Comparison of ENCODE assay signal across 1 cellular context in the genomic region with DNA sequence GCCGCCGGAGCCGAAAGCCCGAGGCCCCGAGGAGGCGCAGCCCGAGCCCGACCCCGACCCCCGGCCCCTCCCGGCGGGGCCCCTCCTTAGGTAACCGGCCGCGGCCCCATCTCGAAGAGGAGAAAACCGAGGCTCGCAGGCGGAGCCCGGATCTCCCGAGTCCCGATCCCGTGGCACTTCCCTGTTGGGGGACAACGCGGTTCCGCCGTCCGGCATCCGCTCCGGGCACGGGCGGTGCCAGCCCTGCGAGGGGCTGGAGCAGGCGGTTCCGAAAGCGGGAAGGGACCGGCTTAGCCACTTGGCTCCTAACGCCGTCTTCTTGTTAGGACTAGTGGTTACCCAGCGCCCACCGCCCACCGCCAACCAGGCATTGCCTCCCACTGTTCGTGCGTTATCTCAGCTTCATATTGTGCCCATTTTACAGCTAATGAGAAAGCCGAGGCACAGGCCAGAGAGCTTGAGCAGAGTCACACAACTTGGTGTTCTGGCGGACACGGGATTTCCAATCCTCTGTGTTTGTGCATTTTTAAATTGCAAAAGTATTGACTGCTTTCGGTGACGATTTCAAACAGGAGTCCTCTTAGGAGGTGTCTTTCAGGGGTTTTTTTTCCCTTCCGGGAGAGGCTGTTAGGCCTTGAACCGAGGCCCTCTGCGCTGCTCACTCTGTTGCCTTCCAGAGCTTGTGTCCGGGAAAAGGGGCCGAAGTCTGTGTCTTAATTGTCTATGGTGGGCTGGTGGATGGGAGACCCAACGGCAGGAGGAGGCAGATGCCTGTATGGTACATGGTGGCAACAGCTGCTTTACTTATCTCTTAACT.
TF ChIP-seq lines count a peak whose summit lies in the region.

No MANE protein-coding gene starts in this region.

TF ChIP-seq in liver, 16 proteins besides CTCF, POLR2A, EP300 and RAD21 (continued from another document):
- TF ChIP-seq ZBTB33 (IDR thresholded peaks at IDR 0.05) (no peak), JUND (IDR thresholded peaks at IDR 0.05) (no peak), MAX (IDR thresholded peaks at IDR 0.05) (no peak), FOXA1 (IDR thresholded peaks at IDR 0.05) (no peak), NR2F2 (IDR thresholded peaks at IDR 0.05) (no peak), TAF1 (conservative IDR thresholded peaks at IDR 0.05) (no peak), FOXA2 (IDR thresholded peaks at IDR 0.05) (no peak), HNF4G (IDR thresholded peaks at IDR 0.05) (no peak), REST (IDR thresholded peaks at IDR 0.05) (no peak)
